Comparison of ENCODE assay signal across 16 cellular contexts in the genomic region with DNA sequence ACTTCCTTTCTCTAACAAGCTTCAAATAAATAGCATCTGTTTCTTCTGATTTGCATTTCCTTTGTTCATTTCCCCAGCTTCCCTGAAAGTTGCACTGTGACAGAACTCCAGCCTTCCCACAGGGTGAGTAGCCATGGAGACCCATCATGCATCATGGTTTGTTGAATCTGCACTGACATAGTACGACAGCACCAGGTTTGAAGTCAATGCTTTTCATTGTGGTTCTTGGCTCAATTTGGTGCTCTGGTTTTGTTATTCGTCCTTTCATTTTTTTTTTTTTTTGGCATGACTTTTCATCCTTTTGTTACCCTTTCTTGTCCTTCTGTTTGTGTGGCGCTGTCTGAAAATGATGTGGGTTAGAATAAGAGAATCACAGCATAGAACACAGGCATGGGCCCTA.
A peak's percentile ranks its signal among the peaks of the same experiment; 100 is the strongest.
DNase-seq lines count a peak whose midpoint lies in the region; ATAC-seq lines count a peak whose summit lies in the region.
"Had no signal": no experiment of that assay in that cellular context is flagged by ENCODE, and none has a peak within 500 bp of the region (broad histone marks: within the 10 kb centered on the region; RNA-seq: fewer than 3 reads in every experiment).

No MANE protein-coding gene starts in this region.

- no peaks in the 10 kb centered on the region for H3K9me3 ChIP-seq in neuron (ENCODE audit: low read length)
- peaks cover 3% of the 10 kb centered on the region for H3K9me3 ChIP-seq in right cardiac atrium (ENCODE audit: control insufficient read depth, low read length)
- H3K9me3 ChIP-seq: BLaER1 had no signal

- WGBS in right cardiac atrium: 64% methylated on average over 3 of the region's 3 CpGs

- no peaks in the 10 kb centered on the region for H3K36me3 ChIP-seq in neuron (ENCODE audit: insufficient read depth, low read length)
- H3K36me3 ChIP-seq: BLaER1 had no signal

- H3K4me1 ChIP-seq in neuron (ENCODE audit: insufficient read depth, low read length) (peaks cover 19% of the 10 kb centered on the region), right cardiac atrium (ENCODE audit: control insufficient read depth, insufficient read depth, low read length) (no peaks in the 10 kb centered on the region)
- H3K4me1 ChIP-seq: BLaER1 had no signal

- DNase-seq in NCI-H345 (lab: John Stamatoyannopoulos, UW) (peak; percentile 7), NCI-H345 treated with DMSO at 0.1 percent for 48 hours (lab: John Stamatoyannopoulos, UW; ENCODE audit: unreplicated experiment) (no peak), astrocyte of the hippocampus (ENCODE audit: low read depth, low spot score) (peak; percentile 56), COLO829 (ENCODE audit: low spot score) (no peak), right cardiac atrium (no peak)
- no peak for DNase-seq in activated CD4-positive, alpha-beta T cell treated with anti-CD3 and anti-CD28 coated beads, Interleukin-2, amount 50 U/mL, for 48 hours
- DNase-seq: Calu3; CD4-positive, CD25-positive, alpha-beta regulatory T cell; DMS79 treated with DMSO at 0.1 percent for 48 hours; EL; GDM1 had no signal

- H3K27me3 ChIP-seq in neuron (ENCODE audit: insufficient read depth, low read length) (no peaks in the 10 kb centered on the region), right cardiac atrium (ENCODE audit: control insufficient read depth, insufficient read depth) (no peaks in the 10 kb centered on the region)
- H3K27me3 ChIP-seq: BLaER1 had no signal

- intact Hi-C loops in right cardiac atrium (cut with DNase I): no loop called here

- H2AFZ ChIP-seq in neuron (ENCODE audit: low read depth, low read length): peak overlapping the region; percentile 31

- ATAC-seq in right cardiac atrium: no peak
- ATAC-seq: HepG2 had no signal

- H3K27ac ChIP-seq in right cardiac atrium (ENCODE audit: low read length): no peak overlapping the region
- H3K27ac ChIP-seq: 22Rv1, BLaER1, KMS-11 had no signal

- no peak overlapping the region for H3K4me3 ChIP-seq in neuron (ENCODE audit: low read length)
- H3K4me3 ChIP-seq in right cardiac atrium (ENCODE audit: low read length): no peak overlapping the region
- H3K4me3 ChIP-seq: BLaER1 had no signal

Comparison
In these comparisons a context has a peak if more than half of its experiments do, and no peak if none do; other contexts are left out.
1. DNase-seq: peak in NCI-H345 (single experiment) and astrocyte of the hippocampus (single experiment); none in NCI-H345 treated with DMSO at 0.1 percent for 48 hours (single experiment), COLO829 (single experiment), activated CD4-positive, alpha-beta T cell treated with anti-CD3 and anti-CD28 coated beads, Interleukin-2, amount 50 U/mL, for 48 hours (0 of 2) and right cardiac atrium (0 of 3).